1 cellular context compared by ENCODE assay signal in genomic region chr5:61330341-61330878, GRCh38.
TF ChIP-seq lines count a peak whose summit lies in the region.

No MANE protein-coding gene starts in this region.

TF ChIP-seq in GM23338, 12 proteins besides CTCF, POLR2A, EP300 and RAD21 (continued from another document):
- no peak for TF ChIP-seq ZNF462 (CRISPR knock-in tag; IDR thresholded peaks at IDR 0.05)
- no peak for TF ChIP-seq ZNF331 (CRISPR knock-in tag; IDR thresholded peaks at IDR 0.05; ENCODE audit: low read depth)
- no peak for TF ChIP-seq CREB1 (CRISPR knock-in tag; IDR thresholded peaks at IDR 0.05; ENCODE audit: low read depth)
- no peak for TF ChIP-seq STAT1 (IDR thresholded peaks at IDR 0.05; ENCODE audit: unreplicated experiment)
- TF ChIP-seq ZNF114 (CRISPR knock-in tag; IDR thresholded peaks at IDR 0.05): no peak
- TF ChIP-seq POLR2AphosphoS5 (IDR thresholded peaks at IDR 0.05; ENCODE audit: low read depth): no peak
- TF ChIP-seq EZH2 (IDR thresholded peaks at IDR 0.05; ENCODE audit: low read depth, unreplicated experiment): no peak
- TF ChIP-seq, protein P1, sequence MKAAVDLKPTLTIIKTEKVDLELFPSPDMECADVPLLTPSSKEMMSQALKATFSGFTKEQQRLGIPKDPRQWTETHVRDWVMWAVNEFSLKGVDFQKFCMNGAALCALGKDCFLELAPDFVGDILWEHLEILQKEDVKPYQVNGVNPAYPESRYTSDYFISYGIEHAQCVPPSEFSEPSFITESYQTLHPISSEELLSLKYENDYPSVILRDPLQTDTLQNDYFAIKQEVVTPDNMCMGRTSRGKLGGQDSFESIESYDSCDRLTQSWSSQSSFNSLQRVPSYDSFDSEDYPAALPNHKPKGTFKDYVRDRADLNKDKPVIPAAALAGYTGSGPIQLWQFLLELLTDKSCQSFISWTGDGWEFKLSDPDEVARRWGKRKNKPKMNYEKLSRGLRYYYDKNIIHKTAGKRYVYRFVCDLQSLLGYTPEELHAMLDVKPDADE (IDR thresholded peaks at IDR 0.05): no peak
- no peak for TF ChIP-seq NANOG (IDR thresholded peaks at IDR 0.05; ENCODE audit: borderline replicate concordance)
- TF ChIP-seq EZH2phosphoT487 (IDR thresholded peaks at IDR 0.05; ENCODE audit: unreplicated experiment): no peak
